ENCODE assay signal across 1 cellular context in the genomic region with DNA sequence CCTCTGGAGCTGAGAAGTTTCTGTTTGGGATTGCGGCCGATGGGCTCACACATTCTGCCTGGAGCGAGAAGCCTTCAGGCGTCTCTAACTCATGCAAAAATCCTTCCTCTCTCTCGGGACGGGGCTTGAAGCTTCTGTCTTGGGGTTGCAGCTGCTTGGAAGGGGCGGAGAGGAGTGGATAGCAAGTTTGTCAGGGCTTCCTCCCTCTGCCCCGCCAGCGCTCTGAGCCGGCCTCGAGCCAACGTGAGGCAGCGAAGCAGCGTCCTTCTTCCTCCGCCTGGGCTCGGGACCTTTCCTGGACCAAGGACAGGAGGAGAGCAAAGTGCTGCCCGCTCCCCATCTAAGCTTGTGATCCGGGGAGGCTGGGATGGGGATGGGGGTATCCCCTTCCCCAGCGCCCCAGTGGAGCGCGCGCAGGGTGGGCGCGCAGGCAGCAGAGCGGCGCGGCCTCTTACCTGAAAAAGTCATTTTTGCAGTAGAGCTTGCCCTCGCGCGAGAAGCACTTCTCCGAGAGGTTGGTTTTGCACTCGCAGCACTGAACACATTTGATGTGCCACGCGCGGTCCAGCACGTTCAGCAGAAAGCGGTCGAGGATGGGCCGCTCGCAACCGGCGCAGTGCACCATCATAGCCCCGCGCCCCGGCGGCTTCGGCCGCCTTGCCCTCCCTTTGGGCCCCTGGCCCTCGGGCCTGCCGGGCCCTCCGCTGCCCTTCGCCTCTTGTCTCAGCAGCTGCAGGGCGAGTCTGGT.
A peak's percentile ranks its signal among the peaks of the same experiment; 100 is the strongest.
TF ChIP-seq lines count a peak whose summit lies in the region.

No MANE protein-coding gene starts in this region.

TF ChIP-seq in GM23338, 12 proteins besides CTCF, POLR2A, EP300 and RAD21:
- no peak for TF ChIP-seq ZNF331 (CRISPR knock-in tag; IDR thresholded peaks at IDR 0.05; ENCODE audit: low read depth)
- TF ChIP-seq POLR2AphosphoS5 (IDR thresholded peaks at IDR 0.05; ENCODE audit: low read depth): no peak
- TF ChIP-seq JUNB (IDR thresholded peaks at IDR 0.05; ENCODE audit: unreplicated experiment): no peak
- TF ChIP-seq EZH2 (IDR thresholded peaks at IDR 0.05; ENCODE audit: low read depth, unreplicated experiment): peak; percentile 76
- no peak for TF ChIP-seq CREB1 (CRISPR knock-in tag; IDR thresholded peaks at IDR 0.05; ENCODE audit: low read depth)
- peak; percentile 86 for TF ChIP-seq EZH2phosphoT487 (IDR thresholded peaks at IDR 0.05; ENCODE audit: unreplicated experiment)
- TF ChIP-seq, protein P1, sequence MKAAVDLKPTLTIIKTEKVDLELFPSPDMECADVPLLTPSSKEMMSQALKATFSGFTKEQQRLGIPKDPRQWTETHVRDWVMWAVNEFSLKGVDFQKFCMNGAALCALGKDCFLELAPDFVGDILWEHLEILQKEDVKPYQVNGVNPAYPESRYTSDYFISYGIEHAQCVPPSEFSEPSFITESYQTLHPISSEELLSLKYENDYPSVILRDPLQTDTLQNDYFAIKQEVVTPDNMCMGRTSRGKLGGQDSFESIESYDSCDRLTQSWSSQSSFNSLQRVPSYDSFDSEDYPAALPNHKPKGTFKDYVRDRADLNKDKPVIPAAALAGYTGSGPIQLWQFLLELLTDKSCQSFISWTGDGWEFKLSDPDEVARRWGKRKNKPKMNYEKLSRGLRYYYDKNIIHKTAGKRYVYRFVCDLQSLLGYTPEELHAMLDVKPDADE (IDR thresholded peaks at IDR 0.05): no peak
